Comparison of ENCODE assay signal across 8 cellular contexts in the genomic region with DNA sequence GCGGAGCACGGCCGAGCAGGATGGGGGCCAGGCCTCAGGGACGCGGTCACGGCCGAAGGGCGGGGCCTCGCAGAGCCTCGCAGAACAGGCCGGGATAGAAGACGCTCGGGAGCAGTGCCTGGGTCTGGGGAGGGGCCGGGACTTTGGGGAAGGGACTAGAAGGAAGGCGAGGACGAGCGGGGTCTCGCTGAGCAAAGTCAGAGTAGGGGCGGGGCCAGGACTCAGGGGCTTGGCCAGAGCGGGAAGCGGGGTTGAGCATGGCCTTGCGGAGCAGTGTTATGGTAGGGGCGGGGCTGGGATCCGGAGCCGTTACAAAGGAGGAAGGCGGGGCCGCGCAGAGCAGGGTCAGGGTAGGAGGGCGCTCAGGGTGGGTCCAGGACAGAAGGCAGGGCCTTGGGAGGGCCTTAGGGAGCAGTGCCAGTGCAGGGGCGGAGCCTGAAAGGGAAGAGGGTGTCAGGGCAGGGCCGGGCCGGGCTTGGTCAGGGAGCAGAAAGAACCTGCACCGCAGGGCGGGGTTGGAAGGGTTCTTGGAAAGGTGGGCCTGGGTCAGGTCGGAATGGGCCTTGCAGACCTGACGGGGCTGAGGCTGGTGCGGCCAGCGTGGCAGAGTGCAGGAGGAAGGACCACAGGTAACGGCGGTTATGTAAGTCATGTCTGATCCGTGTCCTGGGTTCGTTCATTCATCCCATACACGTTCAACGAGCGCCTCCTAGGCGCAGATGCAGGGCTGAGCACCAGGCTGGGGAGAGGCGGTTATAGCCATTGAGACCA. TPM values are rescaled to one million over a fixed set of nuclear protein-coding genes. Genes with fewer than 3 reads are reported as not detected.
A peak's percentile ranks its signal among the peaks of the same experiment; 100 is the strongest.
DNase-seq lines count a peak whose midpoint lies in the region; ATAC-seq, FAIRE-seq and TF ChIP-seq lines count a peak whose summit lies in the region.

No MANE protein-coding gene starts in this region.

- peak overlapping the region; percentile 80 to 94 (median 88) for H3K4me2 ChIP-seq in BLaER1 treated with 17β-estradiol and CSF1 and Interleukin-3, amounts not matched to agents 10 nM and 100 nM

- intact Hi-C loops in dorsolateral prefrontal cortex (cut with DNase I) (no loop called here), lower leg skin (cut with DNase I; ENCODE audit: low total_unique reads) (loop anchor here (10.0 kb wide), 1 partner anchor 138 kb away; no protein-coding TSS in a partner anchor)

- DNase-seq in GM19239 (ENCODE audit: insufficient read length, low spot score), result peak; percentile 97
- DNase-seq in NCI-H526 treated with DMSO at 0.1 percent for 48 hours (lab: John Stamatoyannopoulos, UW), result peak; percentile 70
- peak; percentile 62 to 64 for DNase-seq in activated CD4-positive, alpha-beta T cell treated with anti-CD3 and anti-CD28 coated beads, Interleukin-2, amount 50 U/mL, for 24 hours (ENCODE audit: low read depth in 1 of 2, low spot score in 1 of 2)
- peak; percentile 36 to 78 (median 66) for DNase-seq in dorsolateral prefrontal cortex
- peak; percentile 93 to 98 for DNase-seq in lower leg skin (ENCODE audit: low spot score in 2 of 2)
- peak; percentile 77 to 89 for DNase-seq in stimulated activated CD4-positive, alpha-beta T cell treated with anti-CD3 and anti-CD28 coated beads, Interleukin-4, amount 100 ng/mL, for 48 hours (ENCODE audit: low read depth in 2 of 2)

- H3K9me3 ChIP-seq in BLaER1 treated with 17β-estradiol and CSF1 and Interleukin-3, amounts not matched to agents 10 nM and 100 nM (replicated peaks in 1 of 11), result no peaks in the 10 kb centered on the region

- H4K20me1 ChIP-seq in BLaER1 treated with 17β-estradiol and CSF1 and Interleukin-3, amounts not matched to agents 10 nM and 100 nM, result peaks cover 8 to 46% (median 36%) of the 10 kb centered on the region in 11 experiments; a peak in 21 of 22 replicates

- 1 to 2% methylated on average over 44 to 47 of the region's 47 CpGs for WGBS in lower leg skin, 2 donors

- peak overlapping the region; percentile 67 to 81 (median 75) for H3K9ac ChIP-seq in BLaER1 treated with 17β-estradiol and CSF1 and Interleukin-3, amounts not matched to agents 10 nM and 100 nM

- TF ChIP-seq POLR2A in lower leg skin (IDR thresholded peaks at IDR 0.05), result no peak

- H3K4me3 ChIP-seq in BLaER1 treated with 17β-estradiol and CSF1 and Interleukin-3, amounts not matched to agents 10 nM and 100 nM, result peak overlapping the region; percentile 53 to 78 (median 66)
- H3K4me3 ChIP-seq in dorsolateral prefrontal cortex, result peak overlapping the region; percentile 44 to 79 (median 65)
- peak overlapping the region; percentile 27 for H3K4me3 ChIP-seq in lower leg skin (ENCODE audit: low read depth, poor library complexity, severe bottlenecking)

- H3K36me3 ChIP-seq in BLaER1 treated with 17β-estradiol and CSF1 and Interleukin-3, amounts not matched to agents 10 nM and 100 nM, result peaks cover 27 to 35% (median 32%) of the 10 kb centered on the region in 11 experiments

- FAIRE-seq in GM19239 (lab: Jason Lieb, UNC), result peak; percentile 97

- peak in 55 of 56 donors; percentile 23 to 66 (median 54) for TF ChIP-seq CTCF in dorsolateral prefrontal cortex (IDR thresholded peaks at IDR 0.05 in 54 of 56, conservative IDR thresholded peaks at IDR 0.05 in 2 of 56; ENCODE audit: low read depth in 1 of 56, partially characterized antibody in 56 of 56)
- no peak for TF ChIP-seq CTCF in lower leg skin (IDR thresholded peaks at IDR 0.05)

- peaks cover 15 to 56% (median 51%) of the 10 kb centered on the region in 10 experiments for H3K4me1 ChIP-seq in BLaER1 treated with 17β-estradiol and CSF1 and Interleukin-3, amounts not matched to agents 10 nM and 100 nM

- peak; percentile 66 for ATAC-seq in HG03442 (IDR thresholded peaks at IDR 0.05; ENCODE audit: unreplicated experiment)

- no peaks in the 10 kb centered on the region for H3K27me3 ChIP-seq in BLaER1 treated with 17β-estradiol and CSF1 and Interleukin-3, amounts not matched to agents 10 nM and 100 nM
- H3K27me3 ChIP-seq in dorsolateral prefrontal cortex, result no peaks in the 10 kb centered on the region

- H3K27ac ChIP-seq in BLaER1 treated with 17β-estradiol and CSF1 and Interleukin-3, amounts not matched to agents 10 nM and 100 nM, result peak overlapping the region in 10 of 11 experiments; percentile 58 to 83 (median 72); a peak in 20 of 22 replicates
- H3K27ac ChIP-seq in dorsolateral prefrontal cortex, result peak overlapping the region in 42 of 59 donors; percentile 10 to 91 (median 64)

RNA-seq across cellular contexts. Expression of a gene that starts 0.5 kb away (rescaled TPM):
- total RNA-seq in dorsolateral prefrontal cortex (1 to 10 TPM in 31 of 120 experiments, under 1 TPM in 87, not detected in 2; 0.11 to 2.1 (median 0.64) TPM), lower leg skin (1 to 10 TPM in 1 of 4 donors, under 1 TPM in 3; 0.30 to 1.2 (median 0.66) TPM)

RNA-seq across cellular contexts. Expression of a gene that starts 35.7 kb away (rescaled TPM):
- total RNA-seq in dorsolateral prefrontal cortex (10 to 100 TPM; 33.1 to 84.1 (median 54.4) TPM), lower leg skin (10 to 100 TPM; 32.9 to 51.1 (median 41.2) TPM)

RNA-seq across cellular contexts. Expression of a gene that starts 50.8 kb away (rescaled TPM):
- 10 to 100 TPM; 18.4 to 58.7 (median 34.5) TPM for total RNA-seq in dorsolateral prefrontal cortex
- 10 to 100 TPM in 3 of 4 donors, 1 to 10 TPM in 1; 9.0 to 16.2 (median 13.5) TPM for total RNA-seq in lower leg skin

RNA-seq across cellular contexts. Expression of a gene that starts 59.3 kb away (rescaled TPM):
- total RNA-seq in dorsolateral prefrontal cortex, result not detected
- total RNA-seq in lower leg skin, result not detected

Comparison
In these comparisons a context has a peak if more than half of its experiments do, and no peak if none do; other contexts are left out.
1. Peak in every context shown above with its lines: DNase-seq, ATAC-seq, H3K4me3 ChIP-seq and H3K27ac ChIP-seq.
2. CTCF ChIP-seq: peak in dorsolateral prefrontal cortex (55 of 56); none in lower leg skin (0 of 3).